ENCODE assay signal across 23 cellular contexts in the genomic region with DNA sequence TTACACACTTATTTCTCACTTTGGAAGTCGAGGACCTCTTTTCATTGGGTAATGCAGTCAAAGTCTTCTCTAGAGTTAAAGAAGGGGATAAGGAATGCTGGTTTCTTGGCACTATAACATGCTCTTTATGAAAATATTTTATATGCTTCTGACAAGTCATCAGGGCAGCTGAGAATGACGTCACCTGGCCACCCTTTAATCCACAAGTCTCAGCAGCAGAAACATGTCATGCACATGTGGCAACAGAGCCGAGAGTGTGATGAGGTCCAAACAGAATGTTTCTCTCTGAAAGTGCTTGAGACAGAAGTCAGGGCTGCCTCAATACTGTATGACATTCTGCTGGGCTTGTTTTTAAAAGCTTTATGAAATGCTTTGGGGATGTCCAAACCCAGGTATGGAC.
A peak's percentile ranks its signal among the peaks of the same experiment; 100 is the strongest.
DNase-seq lines count a peak whose midpoint lies in the region; ATAC-seq and TF ChIP-seq lines count a peak whose summit lies in the region.
"Had no signal": no experiment of that assay in that cellular context is flagged by ENCODE, and none has a peak within 500 bp of the region (broad histone marks: within the 10 kb centered on the region; RNA-seq: fewer than 3 reads in every experiment).

No MANE protein-coding gene starts in this region.

- H3K4me3 ChIP-seq in AG10803 (ENCODE audit: low read length) = no peak overlapping the region
- no peak overlapping the region for H3K4me3 ChIP-seq in esophagus muscularis mucosa
- no peak overlapping the region for H3K4me3 ChIP-seq in right cardiac atrium (ENCODE audit: low read length)

- peaks cover 0 to 6% (median 2%) of the 10 kb centered on the region in 4 donors for H3K4me1 ChIP-seq in esophagus muscularis mucosa
- no peaks in the 10 kb centered on the region for H3K4me1 ChIP-seq in right cardiac atrium (ENCODE audit: control insufficient read depth, insufficient read depth, low read length)
- H3K4me1 ChIP-seq: parathyroid adenoma had no signal

- H3K4me1 Mint-ChIP-seq in osteocyte (ENCODE audit: unreplicated experiment) (no peaks in the 10 kb centered on the region), endothelial cell (ENCODE audit: unreplicated experiment) (no peaks in the 10 kb centered on the region)
- H3K4me1 Mint-ChIP-seq: stimulated activated naive B cell treated with anti-CD40 and anti-IgM and Interleukin-4, amounts not matched to agents 10 μg/mL and 1 μg/mL and 100 μg/mL, for 72 hours; T-cell had no signal

- DNase-seq in AG10803 (ENCODE audit: low read depth) (peak; percentile 65), LHCN-M2 (ENCODE audit: low read depth) (peak; percentile 71), esophagus muscularis mucosa (ENCODE audit: extremely low spot score) (peak; percentile 74), right cardiac atrium (peak in 2 of 3 donors; percentile 26 to 49), cerebellar nuclear complex (lab: John Stamatoyannopoulos, UW) (no peak), GM19238 (ENCODE audit: insufficient read length, low spot score) (no peak), osteocyte (ENCODE audit: extremely low spot score, unreplicated experiment) (no peak), endothelial cell (ENCODE audit: low spot score) (no peak)
- DNase-seq: ACHN; activated CD4-positive, alpha-beta T cell treated with anti-CD3 and anti-CD28 coated beads for 4 hours; CD4-positive, CD25-positive, alpha-beta regulatory T cell; DMS 273 treated with DMSO at 0.1 percent for 48 hours; erythroblast; NCI-H1436; NCI-H526 treated with DMSO at 0.1 percent for 48 hours; SIG-M5; stimulated activated CD4-positive, alpha-beta T cell treated with anti-CD3 and anti-CD28 coated beads, Interleukin-1b, Interleukin-23, amount 100 ng/mL, for 48 hours; stimulated activated naive B cell treated with anti-CD40 and anti-IgM and Interleukin-4, amounts not matched to agents 10 μg/mL and 1 μg/mL and 100 μg/mL, for 72 hours; T-cell had no signal

- intact Hi-C loops in esophagus muscularis mucosa (cut with DNase I) (no loop called here), right cardiac atrium (cut with DNase I) (no loop called here)

- H3K9me3 Mint-ChIP-seq in osteocyte (ENCODE audit: unreplicated experiment) (no peaks in the 10 kb centered on the region), endothelial cell (ENCODE audit: unreplicated experiment) (no peaks in the 10 kb centered on the region)
- H3K9me3 Mint-ChIP-seq: natural killer cell treated with Interleukin-12 subunit alpha and Interleukin-12 subunit beta and Interleukin-15 and Interleukin-18, amount 100 ng/mL, for 72 hours; T-cell had no signal

- H3K36me3 ChIP-seq in esophagus muscularis mucosa = no peaks in the 10 kb centered on the region

- H3K9me3 ChIP-seq in esophagus muscularis mucosa (no peaks in the 10 kb centered on the region), right cardiac atrium (ENCODE audit: control insufficient read depth, low read length) (no peaks in the 10 kb centered on the region)

- H3K27me3 ChIP-seq in esophagus muscularis mucosa = peaks cover 0 to 5% (median 0%) of the 10 kb centered on the region in 4 donors
- no peaks in the 10 kb centered on the region for H3K27me3 ChIP-seq in right cardiac atrium (ENCODE audit: control insufficient read depth, insufficient read depth)

- ATAC-seq in right cardiac atrium = peak in 1 of 2 donors; percentile 29
- ATAC-seq: natural killer cell treated with Interleukin-12 subunit alpha and Interleukin-12 subunit beta and Interleukin-15 and Interleukin-18, amount 100 ng/mL, for 72 hours; stimulated activated naive B cell treated with anti-CD40 and anti-IgM and Interleukin-4, amounts not matched to agents 10 μg/mL and 1 μg/mL and 100 μg/mL, for 72 hours; T-cell had no signal

- no peak overlapping the region for H3K27ac Mint-ChIP-seq in osteocyte (ENCODE audit: unreplicated experiment)
- no peak overlapping the region for H3K27ac Mint-ChIP-seq in endothelial cell (ENCODE audit: unreplicated experiment)
- H3K27ac Mint-ChIP-seq: activated naive CD8-positive, alpha-beta T cell; CD4-positive, CD25-positive, alpha-beta regulatory T cell; natural killer cell treated with Interleukin-12 subunit alpha and Interleukin-12 subunit beta and Interleukin-15 and Interleukin-18, amount 100 ng/mL, for 72 hours; stimulated activated naive B cell treated with anti-CD40 and anti-IgM and Interleukin-4, amounts not matched to agents 10 μg/mL and 1 μg/mL and 100 μg/mL, for 72 hours; T-cell had no signal

- H3K4me3 Mint-ChIP-seq in osteocyte (ENCODE audit: unreplicated experiment) (no peak overlapping the region), endothelial cell (ENCODE audit: unreplicated experiment) (no peak overlapping the region)
- H3K4me3 Mint-ChIP-seq: activated naive CD8-positive, alpha-beta T cell; CD4-positive, CD25-positive, alpha-beta regulatory T cell; natural killer cell treated with Interleukin-12 subunit alpha and Interleukin-12 subunit beta and Interleukin-15 and Interleukin-18, amount 100 ng/mL, for 72 hours; stimulated activated naive B cell treated with anti-CD40 and anti-IgM and Interleukin-4, amounts not matched to agents 10 μg/mL and 1 μg/mL and 100 μg/mL, for 72 hours; T-cell had no signal

- TF ChIP-seq POLR2A in esophagus muscularis mucosa (IDR thresholded peaks at IDR 0.05; ENCODE audit: low read depth) = no peak

- H3K36me3 Mint-ChIP-seq in osteocyte (ENCODE audit: unreplicated experiment) (no peaks in the 10 kb centered on the region), endothelial cell (ENCODE audit: low read depth, unreplicated experiment) (no peaks in the 10 kb centered on the region)
- H3K36me3 Mint-ChIP-seq: activated naive CD8-positive, alpha-beta T cell; CD4-positive, CD25-positive, alpha-beta regulatory T cell; natural killer cell treated with Interleukin-12 subunit alpha and Interleukin-12 subunit beta and Interleukin-15 and Interleukin-18, amount 100 ng/mL, for 72 hours; stimulated activated naive B cell treated with anti-CD40 and anti-IgM and Interleukin-4, amounts not matched to agents 10 μg/mL and 1 μg/mL and 100 μg/mL, for 72 hours; T-cell had no signal

- H3K27ac ChIP-seq in esophagus muscularis mucosa (replicated peaks in 1 of 4) (no peak overlapping the region), right cardiac atrium (ENCODE audit: low read length) (no peak overlapping the region)
- H3K27ac ChIP-seq: HL-60, parathyroid adenoma had no signal

- TF ChIP-seq CTCF in AG10803 (conservative IDR thresholded peaks at IDR 0.05; ENCODE audit: low read length) = no peak
- no peak for TF ChIP-seq CTCF in esophagus muscularis mucosa (IDR thresholded peaks at IDR 0.05)
- TF ChIP-seq CTCF in osteocyte (IDR thresholded peaks at IDR 0.05) = no peak
- no peak for TF ChIP-seq CTCF in endothelial cell (IDR thresholded peaks at IDR 0.05; ENCODE audit: unreplicated experiment)

- WGBS in esophagus muscularis mucosa = 38% methylated on average over 3 of the region's 3 CpGs
- 41% methylated on average over 3 of the region's 3 CpGs for WGBS in right cardiac atrium

- H3K27me3 Mint-ChIP-seq in osteocyte (ENCODE audit: unreplicated experiment) = peaks cover 8% of the 10 kb centered on the region
- peaks cover 1% of the 10 kb centered on the region for H3K27me3 Mint-ChIP-seq in endothelial cell (ENCODE audit: unreplicated experiment)
- H3K27me3 Mint-ChIP-seq: activated naive CD8-positive, alpha-beta T cell; CD4-positive, CD25-positive, alpha-beta regulatory T cell; stimulated activated naive B cell treated with anti-CD40 and anti-IgM and Interleukin-4, amounts not matched to agents 10 μg/mL and 1 μg/mL and 100 μg/mL, for 72 hours; T-cell had no signal

- no peak for TF ChIP-seq EP300 in esophagus muscularis mucosa (IDR thresholded peaks at IDR 0.05)

Comparison
In these comparisons a context has a peak if more than half of its experiments do, and no peak if none do; other contexts are left out.
1. DNase-seq: peak in AG10803 (single experiment), LHCN-M2 (single experiment), esophagus muscularis mucosa (single experiment) and right cardiac atrium (2 of 3); none in cerebellar nuclear complex (0 of 2), GM19238 (single experiment), osteocyte (single experiment) and endothelial cell (single experiment).